11 cellular contexts compared by ENCODE assay signal in genomic region chr9:124212381-124213050, GRCh38. TPM values are rescaled to one million over a fixed set of nuclear protein-coding genes. Genes with fewer than 3 reads are reported as not detected.
A peak's percentile ranks its signal among the peaks of the same experiment; 100 is the strongest.
DNase-seq lines count a peak whose midpoint lies in the region; ATAC-seq, FAIRE-seq and TF ChIP-seq lines count a peak whose summit lies in the region.
"Had no signal": no experiment of that assay in that cellular context is flagged by ENCODE, and none has a peak within 500 bp of the region (broad histone marks: within the 10 kb centered on the region; RNA-seq: fewer than 3 reads in every experiment).

No MANE protein-coding gene starts in this region.

- DNase-seq in AG08396 (ENCODE audit: low spot score) (peak; percentile 42), M059J (ENCODE audit: low read depth) (peak; percentile 81), bronchial epithelial cell (ENCODE audit: low read depth) (peak; percentile 58), natural killer cell (no peak), HK-2 (ENCODE audit: unreplicated experiment) (no peak), HEK293T (ENCODE audit: extremely low spot score) (no peak), NCI-H2227 (lab: John Stamatoyannopoulos, UW; ENCODE audit: unreplicated experiment) (no peak), mesothelial cell of epicardium (ENCODE audit: low spot score in 2 of 2, unreplicated experiment in 2 of 2) (no peak)
- DNase-seq: AML-193; naive thymus-derived CD8-positive, alpha-beta T cell; NCI-H1694 had no signal

- H3K36me3 ChIP-seq in bronchial epithelial cell (ENCODE audit: control insufficient read depth, insufficient read depth, low read length) = no peaks in the 10 kb centered on the region

- peak overlapping the region; percentile 44 to 70 for H3K27ac Mint-ChIP-seq in natural killer cell
- H3K27ac Mint-ChIP-seq in mesothelial cell of epicardium = no peak overlapping the region

- POLR2A ChIA-PET in HEK293T (lab: Yijun Ruan, JAX) = no interaction called here

- H3K4me3 ChIP-seq in bronchial epithelial cell (ENCODE audit: low read depth, low read length) = no peak overlapping the region

- peaks cover 75 to 82% of the 10 kb centered on the region in 2 donors for H3K4me1 Mint-ChIP-seq in natural killer cell
- peaks cover 7% of the 10 kb centered on the region for H3K4me1 Mint-ChIP-seq in mesothelial cell of epicardium

- intact Hi-C loops in natural killer cell (cut with micrococcal nuclease) = no loop called here

- H3K27me3 ChIP-seq in bronchial epithelial cell (ENCODE audit: control insufficient read depth, insufficient read depth, low read length) = no peaks in the 10 kb centered on the region

- H3K36me3 Mint-ChIP-seq in natural killer cell = no peaks in the 10 kb centered on the region
- no peaks in the 10 kb centered on the region for H3K36me3 Mint-ChIP-seq in mesothelial cell of epicardium
- H3K36me3 Mint-ChIP-seq: naive thymus-derived CD8-positive, alpha-beta T cell had no signal

- H3K27me3 Mint-ChIP-seq in natural killer cell (ENCODE audit: low read depth in 2 of 2) (no peaks in the 10 kb centered on the region), mesothelial cell of epicardium (ENCODE audit: low read depth) (peaks cover 2% of the 10 kb centered on the region)

- no peak for FAIRE-seq in bronchial epithelial cell (lab: Jason Lieb, UNC)

- H3K9me3 Mint-ChIP-seq in natural killer cell (no peaks in the 10 kb centered on the region), mesothelial cell of epicardium (no peaks in the 10 kb centered on the region)

- CTCF ChIA-PET in HEK293T (lab: Yijun Ruan, JAX) = no interaction called here

- H3K4me3 Mint-ChIP-seq in natural killer cell (peak overlapping the region; percentile 9), mesothelial cell of epicardium (no peak overlapping the region)
- H3K4me3 Mint-ChIP-seq: naive thymus-derived CD8-positive, alpha-beta T cell had no signal

- ATAC-seq in natural killer cell = no peak
- ATAC-seq: naive thymus-derived CD8-positive, alpha-beta T cell had no signal

- no peak for TF ChIP-seq CTCF in bronchial epithelial cell (IDR thresholded peaks at IDR 0.05; ENCODE audit: insufficient read depth, low read length, severe bottlenecking)
- TF ChIP-seq CTCF in natural killer cell (IDR thresholded peaks at IDR 0.05) = no peak
- no peak for TF ChIP-seq CTCF in mesothelial cell of epicardium (IDR thresholded peaks at IDR 0.05; ENCODE audit: unreplicated experiment)

TF ChIP-seq in HEK293T, 16 proteins besides CTCF, POLR2A, EP300 and RAD21:
- no peak for TF ChIP-seq BHLHE40 (IDR thresholded peaks at IDR 0.05; ENCODE audit: borderline replicate concordance)
- TF ChIP-seq LEF1 (IDR thresholded peaks at IDR 0.05; ENCODE audit: borderline replicate concordance) = no peak
- no peak for TF ChIP-seq HDGF (IDR thresholded peaks at IDR 0.05; ENCODE audit: borderline replicate concordance)
- no peak for TF ChIP-seq TARDBP (IDR thresholded peaks at IDR 0.05)
- no peak for TF ChIP-seq SUZ12 (IDR thresholded peaks at IDR 0.05)
- TF ChIP-seq SP1 (IDR thresholded peaks at IDR 0.05) = no peak
- no peak for TF ChIP-seq CTBP1 (IDR thresholded peaks at IDR 0.05; ENCODE audit: borderline replicate concordance)
- TF ChIP-seq FOXK2 (IDR thresholded peaks at IDR 0.05) = no peak

RNA-seq across cellular contexts. Expression of gene NEK6, which starts 45.2 kb away (rescaled TPM):
- 51.3 and 88.5 TPM in 2 replicates for total RNA-seq in M059J (2014; rRNA removed; shearing (Covaris generic))
- total RNA-seq in bronchial epithelial cell (8.4 and 14.7 TPM in 2 replicates), natural killer cell (10 to 100 TPM; 25.0 to 34.9 (median 33.0) TPM), mesothelial cell of epicardium (40.5 to 45.5 TPM (median 42.9 TPM) in 3 replicates)

Comparison
In these comparisons a context has a peak if more than half of its experiments do, and no peak if none do; other contexts are left out.
1. DNase-seq: peak in AG08396 (single experiment), M059J (single experiment) and bronchial epithelial cell (single experiment); none in natural killer cell (single experiment), HK-2 (single experiment), HEK293T (single experiment), NCI-H2227 (single experiment) and mesothelial cell of epicardium (0 of 2).